Comparison of ENCODE assay signal across 1 cellular context in genomic region chr11:11567862-11568650, GRCh38.
TF ChIP-seq lines count a peak whose summit lies in the region.

No MANE protein-coding gene starts in this region.

TF ChIP-seq in HEK293, 187 proteins besides CTCF, POLR2A, EP300 and RAD21 (continued from another document):
- TF ChIP-seq, protein P1, sequence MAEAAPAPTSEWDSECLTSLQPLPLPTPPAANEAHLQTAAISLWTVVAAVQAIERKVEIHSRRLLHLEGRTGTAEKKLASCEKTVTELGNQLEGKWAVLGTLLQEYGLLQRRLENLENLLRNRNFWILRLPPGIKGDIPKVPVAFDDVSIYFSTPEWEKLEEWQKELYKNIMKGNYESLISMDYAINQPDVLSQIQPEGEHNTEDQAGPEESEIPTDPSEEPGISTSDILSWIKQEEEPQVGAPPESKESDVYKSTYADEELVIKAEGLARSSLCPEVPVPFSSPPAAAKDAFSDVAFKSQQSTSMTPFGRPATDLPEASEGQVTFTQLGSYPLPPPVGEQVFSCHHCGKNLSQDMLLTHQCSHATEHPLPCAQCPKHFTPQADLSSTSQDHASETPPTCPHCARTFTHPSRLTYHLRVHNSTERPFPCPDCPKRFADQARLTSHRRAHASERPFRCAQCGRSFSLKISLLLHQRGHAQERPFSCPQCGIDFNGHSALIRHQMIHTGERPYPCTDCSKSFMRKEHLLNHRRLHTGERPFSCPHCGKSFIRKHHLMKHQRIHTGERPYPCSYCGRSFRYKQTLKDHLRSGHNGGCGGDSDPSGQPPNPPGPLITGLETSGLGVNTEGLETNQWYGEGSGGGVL (tag by site-specific recombination; IDR thresholded peaks at IDR 0.05): peak; percentile 32; the same call in 1 of the 2 replicates
- no peak for TF ChIP-seq ZNF529 (tag by site-specific recombination; IDR thresholded peaks at IDR 0.05; ENCODE audit: insufficient replicate concordance)
- TF ChIP-seq, protein P2, sequence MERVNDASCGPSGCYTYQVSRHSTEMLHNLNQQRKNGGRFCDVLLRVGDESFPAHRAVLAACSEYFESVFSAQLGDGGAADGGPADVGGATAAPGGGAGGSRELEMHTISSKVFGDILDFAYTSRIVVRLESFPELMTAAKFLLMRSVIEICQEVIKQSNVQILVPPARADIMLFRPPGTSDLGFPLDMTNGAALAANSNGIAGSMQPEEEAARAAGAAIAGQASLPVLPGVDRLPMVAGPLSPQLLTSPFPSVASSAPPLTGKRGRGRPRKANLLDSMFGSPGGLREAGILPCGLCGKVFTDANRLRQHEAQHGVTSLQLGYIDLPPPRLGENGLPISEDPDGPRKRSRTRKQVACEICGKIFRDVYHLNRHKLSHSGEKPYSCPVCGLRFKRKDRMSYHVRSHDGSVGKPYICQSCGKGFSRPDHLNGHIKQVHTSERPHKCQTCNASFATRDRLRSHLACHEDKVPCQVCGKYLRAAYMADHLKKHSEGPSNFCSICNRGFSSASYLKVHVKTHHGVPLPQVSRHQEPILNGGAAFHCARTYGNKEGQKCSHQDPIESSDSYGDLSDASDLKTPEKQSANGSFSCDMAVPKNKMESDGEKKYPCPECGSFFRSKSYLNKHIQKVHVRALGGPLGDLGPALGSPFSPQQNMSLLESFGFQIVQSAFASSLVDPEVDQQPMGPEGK (tag by site-specific recombination; IDR thresholded peaks at IDR 0.05): no peak
- no peak for TF ChIP-seq BCL11A (tag by site-specific recombination; IDR thresholded peaks at IDR 0.05; ENCODE audit: low read depth)
- TF ChIP-seq TCF7L2 (IDR thresholded peaks at IDR 0.05; ENCODE audit: borderline replicate concordance, low read depth, low read length): no peak
- no peak for TF ChIP-seq ZNF792 (tag by site-specific recombination; IDR thresholded peaks at IDR 0.05)
- TF ChIP-seq ZNF366 (tag by site-specific recombination; conservative IDR thresholded peaks at IDR 0.05): no peak
- no peak for TF ChIP-seq ZBTB6 (tag by site-specific recombination; IDR thresholded peaks at IDR 0.05)
- TF ChIP-seq KLF9 (tag by site-specific recombination; IDR thresholded peaks at IDR 0.05; ENCODE audit: low read depth): no peak
- TF ChIP-seq ZNF600 (tag by site-specific recombination; IDR thresholded peaks at IDR 0.05): no peak
- TF ChIP-seq ZNF548 (tag by site-specific recombination; IDR thresholded peaks at IDR 0.05): no peak
- no peak for TF ChIP-seq ZNF654 (tag by site-specific recombination; IDR thresholded peaks at IDR 0.05; ENCODE audit: low read depth)
- TF ChIP-seq KLF10 (tag by site-specific recombination; IDR thresholded peaks at IDR 0.05): no peak
- no peak for TF ChIP-seq ELK4 (IDR thresholded peaks at IDR 0.05; ENCODE audit: borderline replicate concordance, low read depth, low read length)
- TF ChIP-seq OVOL3 (tag by site-specific recombination; IDR thresholded peaks at IDR 0.05): no peak
- TF ChIP-seq, protein P3, sequence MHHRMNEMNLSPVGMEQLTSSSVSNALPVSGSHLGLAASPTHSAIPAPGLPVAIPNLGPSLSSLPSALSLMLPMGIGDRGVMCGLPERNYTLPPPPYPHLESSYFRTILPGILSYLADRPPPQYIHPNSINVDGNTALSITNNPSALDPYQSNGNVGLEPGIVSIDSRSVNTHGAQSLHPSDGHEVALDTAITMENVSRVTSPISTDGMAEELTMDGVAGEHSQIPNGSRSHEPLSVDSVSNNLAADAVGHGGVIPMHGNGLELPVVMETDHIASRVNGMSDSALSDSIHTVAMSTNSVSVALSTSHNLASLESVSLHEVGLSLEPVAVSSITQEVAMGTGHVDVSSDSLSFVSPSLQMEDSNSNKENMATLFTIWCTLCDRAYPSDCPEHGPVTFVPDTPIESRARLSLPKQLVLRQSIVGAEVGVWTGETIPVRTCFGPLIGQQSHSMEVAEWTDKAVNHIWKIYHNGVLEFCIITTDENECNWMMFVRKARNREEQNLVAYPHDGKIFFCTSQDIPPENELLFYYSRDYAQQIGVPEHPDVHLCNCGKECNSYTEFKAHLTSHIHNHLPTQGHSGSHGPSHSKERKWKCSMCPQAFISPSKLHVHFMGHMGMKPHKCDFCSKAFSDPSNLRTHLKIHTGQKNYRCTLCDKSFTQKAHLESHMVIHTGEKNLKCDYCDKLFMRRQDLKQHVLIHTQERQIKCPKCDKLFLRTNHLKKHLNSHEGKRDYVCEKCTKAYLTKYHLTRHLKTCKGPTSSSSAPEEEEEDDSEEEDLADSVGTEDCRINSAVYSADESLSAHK (tag by site-specific recombination; IDR thresholded peaks at IDR 0.05): no peak
- TF ChIP-seq ZNF843 (tag by site-specific recombination; IDR thresholded peaks at IDR 0.05): no peak
- no peak for TF ChIP-seq INSM2 (tag by site-specific recombination; IDR thresholded peaks at IDR 0.05)
- TF ChIP-seq PRDM10 (tag by site-specific recombination; IDR thresholded peaks at IDR 0.05): peak; percentile 42; the same call in 1 of the 2 replicates
- TF ChIP-seq ZNF677 (tag by site-specific recombination; IDR thresholded peaks at IDR 0.05): no peak
- no peak for TF ChIP-seq ZNF341 (tag by site-specific recombination; IDR thresholded peaks at IDR 0.05; ENCODE audit: low read depth)
- no peak for TF ChIP-seq ZNF214 (tag by site-specific recombination; IDR thresholded peaks at IDR 0.05; ENCODE audit: borderline replicate concordance)
- no peak for TF ChIP-seq ZNF146 (tag by site-specific recombination; IDR thresholded peaks at IDR 0.05)
- peak; percentile 74 for TF ChIP-seq ZNF692 (tag by site-specific recombination; IDR thresholded peaks at IDR 0.05)
- TF ChIP-seq SP7 (tag by site-specific recombination; IDR thresholded peaks at IDR 0.05): no peak
- no peak for TF ChIP-seq TSHZ1 (tag by site-specific recombination; IDR thresholded peaks at IDR 0.05; ENCODE audit: borderline replicate concordance)
- TF ChIP-seq ZNF404 (tag by site-specific recombination; IDR thresholded peaks at IDR 0.05): no peak
- TF ChIP-seq ZFP69B (tag by site-specific recombination; IDR thresholded peaks at IDR 0.05): peak; percentile 46; the same call in 1 of the 2 replicates
- TF ChIP-seq, protein P4, sequence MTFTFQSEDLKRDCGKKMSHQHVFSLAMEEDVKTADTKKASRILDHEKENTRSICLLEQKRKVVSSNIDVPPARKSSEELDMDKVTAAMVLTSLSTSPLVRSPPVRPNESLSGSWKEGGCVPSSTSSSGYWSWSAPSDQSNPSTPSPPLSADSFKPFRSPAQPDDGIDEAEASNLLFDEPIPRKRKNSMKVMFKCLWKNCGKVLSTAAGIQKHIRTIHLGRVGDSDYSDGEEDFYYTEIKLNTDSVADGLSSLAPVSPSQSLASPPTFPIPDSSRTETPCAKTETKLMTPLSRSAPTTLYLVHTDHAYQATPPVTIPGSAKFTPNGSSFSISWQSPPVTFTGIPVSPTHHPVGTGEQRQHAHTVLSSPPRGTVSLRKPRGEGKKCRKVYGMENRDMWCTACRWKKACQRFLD (tag by site-specific recombination; IDR thresholded peaks at IDR 0.05): no peak
- TF ChIP-seq ZNF37A (tag by site-specific recombination; IDR thresholded peaks at IDR 0.05): no peak
